8 cellular contexts compared by ENCODE assay signal in the genomic region with DNA sequence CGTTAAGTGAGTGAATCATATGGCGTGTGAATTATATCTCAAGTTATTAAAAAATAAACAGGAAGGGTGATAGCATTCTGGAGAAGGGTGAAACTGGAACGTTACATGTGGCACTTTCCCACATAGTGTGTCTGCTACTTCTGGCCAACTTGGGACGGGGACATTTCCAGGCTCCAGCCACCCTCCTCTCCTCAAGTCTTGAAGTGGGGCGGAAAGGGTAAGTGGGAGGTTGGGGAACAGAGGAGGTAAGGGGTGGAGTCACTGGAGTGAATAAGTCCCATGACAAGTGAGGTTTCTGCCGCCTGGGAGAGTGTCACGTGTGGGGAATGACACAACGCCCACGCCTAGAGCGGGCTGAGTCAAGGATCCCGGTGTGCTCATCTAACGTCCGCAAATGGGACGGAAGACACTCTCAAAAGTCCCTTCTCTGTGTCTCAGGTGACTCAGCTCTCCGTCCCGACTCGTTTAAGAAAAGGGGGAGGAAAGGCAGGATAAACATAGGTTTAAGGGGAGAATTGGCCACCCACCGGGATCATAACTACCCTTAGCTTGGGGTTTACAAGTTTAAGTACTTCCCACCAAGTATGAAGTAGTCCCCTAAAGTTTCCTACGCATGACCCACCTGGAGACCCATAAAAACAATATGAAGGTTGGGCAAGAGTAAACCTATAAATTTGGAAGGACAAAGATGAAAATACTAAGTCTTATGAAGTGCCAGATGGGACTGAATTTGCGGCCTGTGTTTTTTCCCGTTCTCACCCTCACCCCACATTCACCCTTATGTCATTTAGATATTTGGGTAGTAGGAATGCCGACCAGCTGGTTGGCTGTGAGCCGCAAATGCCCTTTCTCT. TPM values are rescaled to one million over a fixed set of nuclear protein-coding genes. Genes with fewer than 3 reads are reported as not detected.
DNase-seq lines count a peak whose midpoint lies in the region; ATAC-seq and TF ChIP-seq lines count a peak whose summit lies in the region.

No MANE protein-coding gene starts in this region.

- no peak for TF ChIP-seq CTCF in lower leg skin (IDR thresholded peaks at IDR 0.05)

- no peaks in the 10 kb centered on the region for H3K27me3 ChIP-seq in duodenal mucosa (ENCODE audit: control insufficient read depth in 1 of 2, insufficient read depth in 2 of 2, low read length in 2 of 2)

- peak overlapping the region; percentile 96 for H3K27ac Mint-ChIP-seq in activated CD4-positive, alpha-beta memory T cell treated with anti-CD3 and anti-CD28 coated beads, Interleukin-2, amount 10 ng/mL, durations not matched to agents 7 days and 5 days

- DNase-seq in Daoy (ENCODE audit: low read depth) (peak; percentile 97), NCI-H526 treated with DMSO at 0.1 percent for 48 hours (lab: John Stamatoyannopoulos, UW) (peak; percentile 56), lower leg skin (ENCODE audit: low spot score in 2 of 2) (peak; percentile 97 to 99)
- DNase-seq in activated CD4-positive, alpha-beta memory T cell treated with anti-CD3 and anti-CD28 coated beads, Interleukin-2, amount 10 ng/mL, durations not matched to agents 7 days and 5 days: peak; percentile 74
- DNase-seq in stimulated activated CD4-positive, alpha-beta T cell treated with anti-CD3 and anti-CD28 coated beads, Interleukin-4, amount 100 ng/mL, for 1 hour: peak; percentile 88

- intact Hi-C loops in lower leg skin (cut with DNase I; ENCODE audit: low total_unique reads): no loop called here

- CTCF ChIA-PET in activated CD4-positive, alpha-beta memory T cell treated with anti-CD3 and anti-CD28 coated beads, Interleukin-2, amount 10 ng/mL, durations not matched to agents 7 days and 5 days (lab: Charles Lee): interaction anchor here (1.4 to 3.1 kb wide), 3 partner anchors 31 to 123 kb away, joined by 5 to 23 read pairs (median 6); a partner anchor contains a TSS

- H3K4me3 ChIP-seq in duodenal mucosa (ENCODE audit: low read depth in 1 of 2, low read length in 2 of 2) (peak overlapping the region; percentile 84 to 93), lower leg skin (ENCODE audit: low read depth, poor library complexity, severe bottlenecking) (no peak overlapping the region)

- peak; percentile 37 for ATAC-seq in HG02642 (IDR thresholded peaks at IDR 0.05; ENCODE audit: poor library complexity, unreplicated experiment)
- no peak for ATAC-seq in GM19467 (IDR thresholded peaks at IDR 0.05; ENCODE audit: unreplicated experiment)

- H3K4me1 Mint-ChIP-seq in activated CD4-positive, alpha-beta memory T cell treated with anti-CD3 and anti-CD28 coated beads, Interleukin-2, amount 10 ng/mL, durations not matched to agents 7 days and 5 days: peaks cover 42% of the 10 kb centered on the region

- 9 to 10% methylated on average over 23 of the region's 23 CpGs for WGBS in lower leg skin, 2 donors

- H3K27me3 Mint-ChIP-seq in activated CD4-positive, alpha-beta memory T cell treated with anti-CD3 and anti-CD28 coated beads, Interleukin-2, amount 10 ng/mL, durations not matched to agents 7 days and 5 days: no peaks in the 10 kb centered on the region

- peak in 1 of 2 donors; percentile 83 for TF ChIP-seq POLR2A in lower leg skin (IDR thresholded peaks at IDR 0.05)

- peak overlapping the region; percentile 94 to 98 for H3K9ac ChIP-seq in duodenal mucosa (ENCODE audit: low read depth in 1 of 2, low read length in 2 of 2)

- H3K4me3 Mint-ChIP-seq in activated CD4-positive, alpha-beta memory T cell treated with anti-CD3 and anti-CD28 coated beads, Interleukin-2, amount 10 ng/mL, durations not matched to agents 7 days and 5 days: peak overlapping the region; percentile 86

- H3K36me3 Mint-ChIP-seq in activated CD4-positive, alpha-beta memory T cell treated with anti-CD3 and anti-CD28 coated beads, Interleukin-2, amount 10 ng/mL, durations not matched to agents 7 days and 5 days (ENCODE audit: low read depth): peaks cover 2% of the 10 kb centered on the region

- H3K36me3 ChIP-seq in duodenal mucosa (ENCODE audit: control insufficient read depth in 1 of 2, insufficient read depth in 2 of 2, low read length in 2 of 2): no peaks in the 10 kb centered on the region

- peaks cover 30 to 34% of the 10 kb centered on the region in 2 donors for H3K4me1 ChIP-seq in duodenal mucosa (ENCODE audit: control insufficient read depth in 1 of 2, insufficient read depth in 2 of 2, low read length in 2 of 2)

- H3K9me3 Mint-ChIP-seq in activated CD4-positive, alpha-beta memory T cell treated with anti-CD3 and anti-CD28 coated beads, Interleukin-2, amount 10 ng/mL, durations not matched to agents 7 days and 5 days: no peaks in the 10 kb centered on the region

- POLR2A ChIA-PET in activated CD4-positive, alpha-beta memory T cell treated with anti-CD3 and anti-CD28 coated beads, Interleukin-2, amount 10 ng/mL, durations not matched to agents 7 days and 5 days (lab: Charles Lee): interaction anchor here (0.7 to 4.3 kb wide), 15 partner anchors 11 to 725 kb away, joined by 3 to 40 read pairs (median 4); a partner anchor contains a TSS

- H3K27ac ChIP-seq in duodenal mucosa (ENCODE audit: low read depth, low read length): peak overlapping the region; percentile 99

- H3K9me3 ChIP-seq in duodenal mucosa (ENCODE audit: control insufficient read depth in 1 of 2, low read length in 2 of 2): no peaks in the 10 kb centered on the region

RNA-seq across cellular contexts. Expression of a gene that starts 1.2 kb away (rescaled TPM):
- total RNA-seq in Daoy (2014; rRNA removed; shearing (Covaris generic)): 51.6 and 54.2 TPM in 2 replicates
- 10 to 100 TPM; 50.9 to 53.0 TPM for total RNA-seq in activated CD4-positive, alpha-beta memory T cell treated with anti-CD3 and anti-CD28 coated beads, Interleukin-2, amount 10 ng/mL, durations not matched to agents 7 days and 5 days
- 100 to 1,000 TPM in 1 of 4 donors, 10 to 100 TPM in 3; 63.7 to 106 (median 69.3) TPM for total RNA-seq in lower leg skin

RNA-seq across cellular contexts. Expression of a gene that starts 31.5 kb away (rescaled TPM):
- 318 and 324 TPM in 2 replicates for total RNA-seq in Daoy (2014; rRNA removed; shearing (Covaris generic))
- total RNA-seq in activated CD4-positive, alpha-beta memory T cell treated with anti-CD3 and anti-CD28 coated beads, Interleukin-2, amount 10 ng/mL, durations not matched to agents 7 days and 5 days: 10 to 100 TPM; 87.9 to 90.8 TPM
- total RNA-seq in lower leg skin: 10 to 100 TPM; 18.1 to 42.8 (median 27.0) TPM

RNA-seq across cellular contexts. Expression of a gene that starts 44.4 kb away (rescaled TPM):
- total RNA-seq in Daoy (2014; rRNA removed; shearing (Covaris generic)): 488 and 529 TPM in 2 replicates
- 100 to 1,000 TPM; 364 to 374 TPM for total RNA-seq in activated CD4-positive, alpha-beta memory T cell treated with anti-CD3 and anti-CD28 coated beads, Interleukin-2, amount 10 ng/mL, durations not matched to agents 7 days and 5 days
- 100 to 1,000 TPM; 338 to 534 (median 488) TPM for total RNA-seq in lower leg skin
